Comparison of ENCODE assay signal across 17 cellular contexts in the genomic region with DNA sequence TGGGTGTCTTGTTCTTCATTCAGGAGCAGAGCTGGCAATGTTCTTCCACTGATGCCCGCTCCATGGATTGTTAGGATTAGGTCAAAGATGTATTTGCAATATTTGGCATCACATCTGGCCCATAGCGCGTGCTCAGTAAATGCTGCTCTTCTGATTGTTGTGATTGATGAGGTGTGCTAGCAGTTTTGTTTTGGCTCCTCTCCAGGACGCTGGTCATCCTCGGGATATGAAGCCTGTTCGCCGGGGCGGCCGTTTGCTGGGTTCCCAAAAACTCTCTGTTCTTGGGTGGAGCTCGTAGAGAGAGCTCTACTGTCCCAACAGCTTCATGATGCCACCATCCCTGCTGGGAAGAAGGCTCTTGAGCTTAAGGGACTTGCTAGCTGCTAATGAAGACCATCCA.
A peak's percentile ranks its signal among the peaks of the same experiment; 100 is the strongest.
DNase-seq lines count a peak whose midpoint lies in the region; ATAC-seq, FAIRE-seq and TF ChIP-seq lines count a peak whose summit lies in the region.
"Had no signal": no experiment of that assay in that cellular context is flagged by ENCODE, and none has a peak within 500 bp of the region (broad histone marks: within the 10 kb centered on the region; RNA-seq: fewer than 3 reads in every experiment).

No MANE protein-coding gene starts in this region.

- H3K36me3 ChIP-seq in GM23248 (ENCODE audit: low read depth) (no peaks in the 10 kb centered on the region), K562 (ENCODE audit: control insufficient read depth, insufficient read depth, low read length) (no peaks in the 10 kb centered on the region)
- H3K36me3 ChIP-seq: HAP-1 had no signal

- POLR2A ChIA-PET in K562 (lab: Yijun Ruan, JAX) = interaction anchor here (0.9 to 1.6 kb wide), 3 partner anchors 10 to 24 kb away, joined by 3 to 5 read pairs (median 4); no protein-coding TSS in a partner anchor

- H3K27me3 ChIP-seq in GM23248 (replicated peaks; ENCODE audit: insufficient read depth) = no peaks in the 10 kb centered on the region
- H3K27me3 ChIP-seq in K562 (ENCODE audit: control insufficient read depth in 2 of 2, insufficient read depth in 2 of 2, low read length in 2 of 2) = peaks cover 27 to 58% of the 10 kb centered on the region in 2 experiments; a peak in 4 of 5 replicates

- CTCF ChIA-PET in K562 (lab: Yijun Ruan, JAX; ENCODE audit: low intra/inter-chr PET ratio) = no interaction called here

- no peaks in the 10 kb centered on the region for H3K9me1 ChIP-seq in K562 (ENCODE audit: control insufficient read depth, insufficient read depth, low read length)

- H3K79me2 ChIP-seq in GM23248 (ENCODE audit: insufficient read depth) (no peaks in the 10 kb centered on the region), K562 (ENCODE audit: control insufficient read depth, insufficient read depth, low read length) (no peaks in the 10 kb centered on the region)

- in situ Hi-C loops in GM23248 (cut with MboI) = no loop called here
- in situ Hi-C loops in K562 (cut with MboI) = no loop called here

- H2AFZ ChIP-seq in GM23248 = no peak overlapping the region
- H2AFZ ChIP-seq in K562 (ENCODE audit: low read depth, low read length) = no peak overlapping the region

- DNase-seq in GM23248 = peak; percentile 13
- DNase-seq in K562 (ENCODE audit: extremely low read depth in 1 of 4, low spot score in 3 of 4) = peak in 1 of 4 experiments; percentile 28
- peak; percentile 40 for DNase-seq in fibroblast of mammary gland (ENCODE audit: low read depth)
- DNase-seq in posterior vena cava (ENCODE audit: low spot score) = peak; percentile 77
- DNase-seq in D721Med (ENCODE audit: insufficient read length, low spot score) = no peak
- no peak for DNase-seq in GM12892 (ENCODE audit: insufficient read length)
- DNase-seq: AML-193; Caco-2; CD4-positive, alpha-beta T cell; DMS153; DMS79; GF-D8 had no signal

- H3K9me2 ChIP-seq in GM23248 (ENCODE audit: insufficient read depth) = no peaks in the 10 kb centered on the region

- H3K4me3 ChIP-seq in GM23248 = no peak overlapping the region
- no peak overlapping the region for H3K4me3 ChIP-seq in K562
- H3K4me3 ChIP-seq in fibroblast of mammary gland (ENCODE audit: control insufficient read depth, low read depth, low read length) = no peak overlapping the region
- H3K4me3 ChIP-seq: HAP-1 had no signal

- 8 to 10% methylated on average over 10 of the region's 10 CpGs for WGBS in GM23248 (ENCODE audit: low coverage in 1 of 2, low lambda C conversion rate in 2 of 2, missing lambda C conversion rate in 2 of 2), 2 experiments
- WGBS in K562 (ENCODE audit: insufficient coverage, low coverage, missing lambda C conversion rate) = under 1% methylated on average over 10 of the region's 10 CpGs

- FAIRE-seq in K562 (lab: Jason Lieb, UNC) (no peak), D721Med (lab: Jason Lieb, UNC) (no peak), GM12892 (lab: Jason Lieb, UNC) (no peak)
- FAIRE-seq: A204.1, HepG2 had no signal

- TF ChIP-seq CTCF in K562 (IDR thresholded peaks at IDR 0.05 in 2 of 3, conservative IDR thresholded peaks at IDR 0.05 in 1 of 3; ENCODE audit: insufficient read depth in 2 of 3, low read depth in 1 of 3, low read length in 3 of 3) = no peak
- no peak for TF ChIP-seq CTCF in fibroblast of mammary gland (conservative IDR thresholded peaks at IDR 0.05; ENCODE audit: control insufficient read depth, insufficient read depth, low read depth, low read length)
- no peak for TF ChIP-seq CTCF in D721Med (IDR thresholded peaks at IDR 0.05; ENCODE audit: insufficient read depth, missing control alignments)

- no peaks in the 10 kb centered on the region for H3F3A ChIP-seq in GM23248 (ENCODE audit: insufficient read depth)

- H3K9me3 ChIP-seq in GM23248 (ENCODE audit: low read depth) = no peaks in the 10 kb centered on the region
- peaks cover 4% of the 10 kb centered on the region; the same call in 1 of the 2 replicates for H3K9me3 ChIP-seq in K562 (replicated peaks; ENCODE audit: control insufficient read depth, insufficient read depth, low read depth, low read length)
- H3K9me3 ChIP-seq: Caco-2, HAP-1 had no signal

- H3K4me1 ChIP-seq in GM23248 (ENCODE audit: insufficient read depth) (no peaks in the 10 kb centered on the region), K562 (replicated peaks in 1 of 2; ENCODE audit: control insufficient read depth in 2 of 2, insufficient read depth in 2 of 2, low read length in 2 of 2) (peaks cover 0 to 3% of the 10 kb centered on the region in 2 experiments; a peak in 1 of 5 replicates)
- H3K4me1 ChIP-seq: HAP-1 had no signal

- BruUV-seq in K562 (replicated peaks; lab: Mats Ljungman, UMichigan) = no TSS peak

- TF ChIP-seq POLR2A in K562 (conservative IDR thresholded peaks at IDR 0.05) (no peak), GM12892 (IDR thresholded peaks at IDR 0.05; ENCODE audit: low read depth, low read length) (no peak)

- no peak for TF ChIP-seq EP300 in K562 (IDR thresholded peaks at IDR 0.05; ENCODE audit: low read length)

- no peaks in the 10 kb centered on the region for H4K20me1 ChIP-seq in GM23248 (ENCODE audit: insufficient read depth)
- no peaks in the 10 kb centered on the region for H4K20me1 ChIP-seq in K562 (replicated peaks; ENCODE audit: control insufficient read depth, insufficient read depth, low read length)

- H3K9ac ChIP-seq in GM23248 = no peak overlapping the region
- no peak overlapping the region for H3K9ac ChIP-seq in K562 (ENCODE audit: insufficient read depth in 1 of 2, low read depth in 2 of 2, low read length in 2 of 2)

- no peak for TF ChIP-seq RAD21 in K562 (CRISPR knock-in tag; conservative IDR thresholded peaks at IDR 0.05 in 1 of 2, IDR thresholded peaks at IDR 0.05 in 1 of 2)

- H3K4me2 ChIP-seq in GM23248 (ENCODE audit: unreplicated experiment) = no peak overlapping the region
- H3K4me2 ChIP-seq in K562 (ENCODE audit: insufficient read depth, low read length) = no peak overlapping the region

- ATAC-seq in K562 = no peak
- no peak for ATAC-seq in GM21619 (IDR thresholded peaks at IDR 0.05; ENCODE audit: unreplicated experiment)
- ATAC-seq: HepG2 had no signal

- intact Hi-C loops in K562 (cut with micrococcal nuclease) = loop anchor here (5.0 kb wide), 1 partner anchor 128 kb away; no protein-coding TSS in a partner anchor
- intact Hi-C loops in posterior vena cava (cut with DNase I) = no loop called here

- H3K27ac ChIP-seq in GM23248 (no peak overlapping the region), K562 (ENCODE audit: extremely low read depth, low read depth, low read length) (no peak overlapping the region)
- H3K27ac ChIP-seq: C4-2B had no signal

TF ChIP-seq in K562, 482 proteins besides CTCF, POLR2A, EP300 and RAD21:
- TF ChIP-seq PKNOX1 (IDR thresholded peaks at IDR 0.05) (0 out of 2 replicates have a peak, but pooled peaks have one; percentile 26), PBX2 (CRISPR knock-in tag; IDR thresholded peaks at IDR 0.05; ENCODE audit: low read depth) (no peak), PBX2 (tag; conservative IDR thresholded peaks at IDR 0.05; ENCODE audit: low read depth) (peak; percentile 67), PPARD (CRISPR knock-in tag; IDR thresholded peaks at IDR 0.05) (no peak), KLF10 (CRISPR knock-in tag; IDR thresholded peaks at IDR 0.05) (no peak), SAFB (IDR thresholded peaks at IDR 0.05; ENCODE audit: borderline replicate concordance, low read depth, low read length) (no peak), NFIC (IDR thresholded peaks at IDR 0.05) (peak; percentile 73), MEIS2 (IDR thresholded peaks at IDR 0.05; ENCODE audit: partially characterized antibody) (peak; percentile 49)

Comparison
In these comparisons a context has a peak if more than half of its experiments do, and no peak if none do; other contexts are left out.
1. DNase-seq: peak in GM23248 (single experiment), fibroblast of mammary gland (single experiment) and posterior vena cava (single experiment); none in D721Med (single experiment) and GM12892 (single experiment).